8 cellular contexts compared by ENCODE assay signal in the genomic region with DNA sequence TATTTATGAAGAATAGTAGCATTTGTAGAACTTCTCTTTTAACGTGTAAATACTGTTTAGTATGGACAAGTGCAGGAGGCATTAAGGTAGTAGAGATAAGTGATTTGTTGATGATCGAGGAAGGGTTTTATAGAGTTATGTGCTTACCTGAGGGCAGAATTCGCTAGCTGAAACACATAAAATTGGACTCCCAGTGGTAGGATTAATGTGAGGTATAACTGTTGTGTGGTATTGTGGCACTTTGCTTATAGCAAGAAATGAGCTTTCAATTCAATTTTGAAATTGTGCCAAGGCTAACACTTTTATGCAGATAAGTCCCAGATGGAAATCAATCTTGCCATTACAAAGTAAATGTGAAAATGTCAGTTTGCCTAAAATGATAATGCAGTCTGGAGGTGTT. TPM values are rescaled to one million over a fixed set of nuclear protein-coding genes. Genes with fewer than 3 reads are reported as not detected.
DNase-seq lines count a peak whose midpoint lies in the region; ATAC-seq and TF ChIP-seq lines count a peak whose summit lies in the region.

No MANE protein-coding gene starts in this region.

- DNase-seq in activated CD8-positive, alpha-beta memory T cell treated with anti-CD3 and anti-CD28 coated beads, Interleukin-2, amount 10 ng/mL, durations not matched to agents 7 days and 5 days = no peak
- DNase-seq in activated CD8-positive, alpha-beta memory T cell treated with anti-CD3 and anti-CD28 coated beads, Interleukin-2, amount 50 U/mL, for 4 hours = no peak
- no peak for DNase-seq in activated CD8-positive, alpha-beta T cell treated with anti-CD3 and anti-CD28 coated beads, Interleukin-2, amount 10 ng/mL, durations not matched to agents 7 days and 5 days
- peak in 1 of 3 donors; percentile 9 for DNase-seq in immature natural killer cell
- no peak for DNase-seq in thoracic aorta (ENCODE audit: low spot score)

- H3K4me3 Mint-ChIP-seq in activated CD8-positive, alpha-beta memory T cell treated with anti-CD3 and anti-CD28 coated beads, Interleukin-2, amount 10 ng/mL, durations not matched to agents 7 days and 5 days = peak overlapping the region; percentile 98
- peak overlapping the region; percentile 93 for H3K4me3 Mint-ChIP-seq in activated CD8-positive, alpha-beta T cell treated with anti-CD3 and anti-CD28 coated beads, Interleukin-2, amount 10 ng/mL, durations not matched to agents 7 days and 5 days
- H3K4me3 Mint-ChIP-seq in immature natural killer cell = peak overlapping the region; percentile 98 to 99 (median 98)

- no peaks in the 10 kb centered on the region for H3K27me3 Mint-ChIP-seq in activated CD8-positive, alpha-beta memory T cell treated with anti-CD3 and anti-CD28 coated beads, Interleukin-2, amount 10 ng/mL, durations not matched to agents 7 days and 5 days
- no peaks in the 10 kb centered on the region for H3K27me3 Mint-ChIP-seq in activated CD8-positive, alpha-beta T cell treated with anti-CD3 and anti-CD28 coated beads, Interleukin-2, amount 10 ng/mL, durations not matched to agents 7 days and 5 days (ENCODE audit: low read depth)
- H3K27me3 Mint-ChIP-seq in immature natural killer cell (ENCODE audit: low read depth in 3 of 3) = peaks cover 5 to 13% (median 12%) of the 10 kb centered on the region in 3 donors

- no peaks in the 10 kb centered on the region for H3K9me3 Mint-ChIP-seq in activated CD8-positive, alpha-beta memory T cell treated with anti-CD3 and anti-CD28 coated beads, Interleukin-2, amount 10 ng/mL, durations not matched to agents 7 days and 5 days (ENCODE audit: low read depth)
- H3K9me3 Mint-ChIP-seq in activated CD8-positive, alpha-beta T cell treated with anti-CD3 and anti-CD28 coated beads, Interleukin-2, amount 10 ng/mL, durations not matched to agents 7 days and 5 days (ENCODE audit: insufficient read depth) = no peaks in the 10 kb centered on the region
- no peaks in the 10 kb centered on the region for H3K9me3 Mint-ChIP-seq in immature natural killer cell

- H3K27me3 ChIP-seq in thoracic aorta (replicated peaks; ENCODE audit: insufficient read depth) = no peaks in the 10 kb centered on the region

- TF ChIP-seq CTCF in thoracic aorta (IDR thresholded peaks at IDR 0.05) = no peak

- no peak for ATAC-seq in activated CD8-positive, alpha-beta memory T cell treated with anti-CD3 and anti-CD28 coated beads, Interleukin-2, amount 10 ng/mL, durations not matched to agents 7 days and 5 days
- ATAC-seq in activated CD8-positive, alpha-beta T cell treated with anti-CD3 and anti-CD28 coated beads, Interleukin-2, amount 10 ng/mL, durations not matched to agents 7 days and 5 days = no peak
- no peak for ATAC-seq in thoracic aorta (ENCODE audit: insufficient number of reproducible peaks, low FRiP score, low read depth)
- no peak for ATAC-seq in GM19324 (IDR thresholded peaks at IDR 0.05; ENCODE audit: low FRiP score, unreplicated experiment)
- ATAC-seq in GM18858 (IDR thresholded peaks at IDR 0.05; ENCODE audit: unreplicated experiment) = no peak
- no peak for ATAC-seq in GM21447 (IDR thresholded peaks at IDR 0.05; ENCODE audit: unreplicated experiment)

- CTCF ChIA-PET in activated CD8-positive, alpha-beta memory T cell treated with anti-CD3 and anti-CD28 coated beads, Interleukin-2, amount 10 ng/mL, durations not matched to agents 7 days and 5 days (lab: Charles Lee) = interaction anchor here (0.6 to 1.5 kb wide), 8 partner anchors 10 to 298 kb away, joined by 3 to 6 read pairs (median 4); partner anchors contain the start of genes COMMD10 and FEM1C
- CTCF ChIA-PET in activated CD8-positive, alpha-beta T cell treated with anti-CD3 and anti-CD28 coated beads, Interleukin-2, amount 10 ng/mL, durations not matched to agents 7 days and 5 days (lab: Charles Lee) = interaction anchor here (0.7 to 1.4 kb wide), 5 partner anchors 11 to 389 kb away, joined by 3 to 6 read pairs (median 4); no protein-coding TSS in a partner anchor

- H3K4me1 Mint-ChIP-seq in activated CD8-positive, alpha-beta memory T cell treated with anti-CD3 and anti-CD28 coated beads, Interleukin-2, amount 10 ng/mL, durations not matched to agents 7 days and 5 days = peaks cover 46% of the 10 kb centered on the region
- H3K4me1 Mint-ChIP-seq in activated CD8-positive, alpha-beta T cell treated with anti-CD3 and anti-CD28 coated beads, Interleukin-2, amount 10 ng/mL, durations not matched to agents 7 days and 5 days (ENCODE audit: low read depth) = peaks cover 49% of the 10 kb centered on the region
- peaks cover 45 to 56% of the 10 kb centered on the region in 2 donors for H3K4me1 Mint-ChIP-seq in immature natural killer cell

- POLR2A ChIA-PET in activated CD8-positive, alpha-beta T cell treated with anti-CD3 and anti-CD28 coated beads, Interleukin-2, amount 10 ng/mL, durations not matched to agents 7 days and 5 days (lab: Charles Lee) = interaction anchor here (0.9 to 1.0 kb wide), 2 partner anchors 10 to 218 kb away, joined by 3 read pairs; no protein-coding TSS in a partner anchor

- no peaks in the 10 kb centered on the region for H3K36me3 ChIP-seq in thoracic aorta

- H3K4me1 ChIP-seq in thoracic aorta (ENCODE audit: control insufficient read depth in 1 of 2, low read depth in 2 of 2) = peaks cover 33 to 54% of the 10 kb centered on the region in 2 donors

- no peaks in the 10 kb centered on the region for H3K9me3 ChIP-seq in thoracic aorta

- peak overlapping the region; percentile 92 for H3K4me3 ChIP-seq in thoracic aorta

- peaks cover 10% of the 10 kb centered on the region for H3K36me3 Mint-ChIP-seq in activated CD8-positive, alpha-beta memory T cell treated with anti-CD3 and anti-CD28 coated beads, Interleukin-2, amount 10 ng/mL, durations not matched to agents 7 days and 5 days
- peaks cover 26% of the 10 kb centered on the region for H3K36me3 Mint-ChIP-seq in activated CD8-positive, alpha-beta T cell treated with anti-CD3 and anti-CD28 coated beads, Interleukin-2, amount 10 ng/mL, durations not matched to agents 7 days and 5 days (ENCODE audit: low read depth)
- no peaks in the 10 kb centered on the region for H3K36me3 Mint-ChIP-seq in immature natural killer cell

- H3K27ac ChIP-seq in thoracic aorta = peak overlapping the region; percentile 92 to 93

- peak overlapping the region; percentile 92 for H3K27ac Mint-ChIP-seq in activated CD8-positive, alpha-beta memory T cell treated with anti-CD3 and anti-CD28 coated beads, Interleukin-2, amount 10 ng/mL, durations not matched to agents 7 days and 5 days
- peak overlapping the region; percentile 90 for H3K27ac Mint-ChIP-seq in activated CD8-positive, alpha-beta T cell treated with anti-CD3 and anti-CD28 coated beads, Interleukin-2, amount 10 ng/mL, durations not matched to agents 7 days and 5 days
- H3K27ac Mint-ChIP-seq in immature natural killer cell = peak overlapping the region; percentile 86 to 97 (median 94)

RNA-seq across cellular contexts. Expression of gene AP3S1, which starts 1.2 kb away (rescaled TPM):
- 10 to 100 TPM; 57.1 to 66.2 TPM for total RNA-seq in activated CD8-positive, alpha-beta memory T cell treated with anti-CD3 and anti-CD28 coated beads, Interleukin-2, amount 10 ng/mL, durations not matched to agents 7 days and 5 days
- total RNA-seq in activated CD8-positive, alpha-beta T cell treated with anti-CD3 and anti-CD28 coated beads, Interleukin-2, amount 10 ng/mL, durations not matched to agents 7 days and 5 days = 10 to 100 TPM; 76.6 to 78.3 TPM
- polyA plus RNA-seq in immature natural killer cell = 10 to 100 TPM; 63.7 to 96.1 (median 71.7) TPM
- 10 to 100 TPM; 54.7 to 83.7 TPM for total RNA-seq in thoracic aorta

RNA-seq across cellular contexts. Expression of gene ATG12, which starts 1.6 kb away (rescaled TPM):
- total RNA-seq in activated CD8-positive, alpha-beta memory T cell treated with anti-CD3 and anti-CD28 coated beads, Interleukin-2, amount 10 ng/mL, durations not matched to agents 7 days and 5 days = 10 to 100 TPM; 36.5 to 36.9 TPM
- total RNA-seq in activated CD8-positive, alpha-beta T cell treated with anti-CD3 and anti-CD28 coated beads, Interleukin-2, amount 10 ng/mL, durations not matched to agents 7 days and 5 days = 10 to 100 TPM; 35.9 to 43.9 TPM
- polyA plus RNA-seq in immature natural killer cell = 100 to 1,000 TPM in 2 of 3 donors, 10 to 100 TPM in 1; 91.5 to 140 (median 130) TPM
- 10 to 100 TPM; 32.6 to 89.8 TPM for total RNA-seq in thoracic aorta

RNA-seq across cellular contexts. Expression of gene CDO1, which starts 26.5 kb away (rescaled TPM):
- under 1 TPM in 1 of 2 experiments, not detected in 1; 0.30 TPM for total RNA-seq in activated CD8-positive, alpha-beta memory T cell treated with anti-CD3 and anti-CD28 coated beads, Interleukin-2, amount 10 ng/mL, durations not matched to agents 7 days and 5 days
- under 1 TPM in 1 of 2 experiments, not detected in 1; 0.40 TPM for total RNA-seq in activated CD8-positive, alpha-beta T cell treated with anti-CD3 and anti-CD28 coated beads, Interleukin-2, amount 10 ng/mL, durations not matched to agents 7 days and 5 days
- not detected for polyA plus RNA-seq in immature natural killer cell
- 100 to 1,000 TPM in 1 of 2 donors, 10 to 100 TPM in 1; 70.7 to 132 TPM for total RNA-seq in thoracic aorta

Comparison
In these comparisons a context has a peak if more than half of its experiments do, and no peak if none do; other contexts are left out.
1. RNA of gene CDO1, which starts 26.5 kb away (total RNA-seq): 70.7 to 132 TPM in thoracic aorta; 0.40 TPM in activated CD8-positive, alpha-beta T cell treated with anti-CD3 and anti-CD28 coated beads, Interleukin-2, amount 10 ng/mL, durations not matched to agents 7 days and 5 days and 0.30 TPM in activated CD8-positive, alpha-beta memory T cell treated with anti-CD3 and anti-CD28 coated beads, Interleukin-2, amount 10 ng/mL, durations not matched to agents 7 days and 5 days; every median in the first group is over 10 times any median in the second.
2. Peak in every context shown above with its lines, with median percentiles within 50 percentile points of each other: H3K27ac Mint-ChIP-seq and H3K4me3 Mint-ChIP-seq.